ENCODE assay signal across 8 cellular contexts in the genomic region with DNA sequence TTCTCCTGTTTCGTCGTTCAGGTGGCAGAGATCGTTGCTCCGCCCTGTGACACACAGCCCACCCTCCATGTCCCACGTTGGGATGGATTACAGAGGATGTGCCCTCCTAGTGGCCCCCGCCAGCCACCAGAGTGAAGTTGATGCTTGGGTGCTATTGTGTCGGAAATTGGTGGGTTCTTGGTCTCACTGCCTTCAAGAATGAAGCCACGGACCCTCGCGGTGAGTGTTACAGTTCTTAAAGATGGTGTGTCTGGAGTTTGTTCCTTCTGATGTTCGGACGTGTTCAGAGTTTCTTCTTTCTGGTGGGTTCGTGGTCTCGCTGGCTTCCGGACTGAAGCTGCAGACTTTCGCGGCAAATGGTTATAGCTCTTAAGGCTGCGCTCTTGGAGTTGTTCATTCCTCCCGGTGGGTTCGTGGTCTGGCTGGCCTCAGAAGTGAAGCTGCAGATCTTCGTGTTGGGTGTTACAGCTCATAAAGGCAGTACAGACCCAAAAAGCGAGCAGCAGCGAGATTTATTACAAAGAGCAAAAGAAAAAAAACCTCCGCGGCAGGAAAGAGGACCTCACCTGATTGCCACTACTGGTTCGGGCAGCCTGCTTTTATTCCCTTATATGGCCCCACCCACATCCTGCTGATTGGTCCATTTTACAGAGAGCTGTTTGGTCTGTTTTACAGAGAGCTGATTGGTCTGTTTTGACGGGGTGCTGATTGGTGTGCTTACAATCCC.
A peak's percentile ranks its signal among the peaks of the same experiment; 100 is the strongest.
DNase-seq lines count a peak whose midpoint lies in the region; ATAC-seq, FAIRE-seq and TF ChIP-seq lines count a peak whose summit lies in the region.
"Not testable (repeated sequence)": the region's sequence is repeated elsewhere in the genome, so short reads cannot be mapped to it uniquely, and the experiment has no call there.

No MANE protein-coding gene starts in this region.

- intact Hi-C loops in endothelial cell of umbilical vein (cut with micrococcal nuclease): not testable (repeated sequence)

- not testable (repeated sequence) for H3K27ac ChIP-seq in BLaER1; endothelial cell of umbilical vein (ENCODE audit: insufficient read depth, low read depth, low read length)

- not testable (repeated sequence) for H3K4me3 Mint-ChIP-seq in nephron progenitor cell

- ATAC-seq in activated naive CD4-positive, alpha-beta T cell treated with anti-CD3 and anti-CD28 coated beads, Interleukin-2, amount 50 U/mL, for 72 hours: peak in 1 of 2 donors; percentile 61
- peak; percentile 65 for ATAC-seq in stimulated activated naive CD8-positive, alpha-beta T cell treated with anti-CD3 and anti-CD28 coated beads, Interleukin-15, Interleukin-2, amounts not matched to agents 100 U/mL and 50 U/mL, for 24 hours

- H3K79me2 ChIP-seq in endothelial cell of umbilical vein (ENCODE audit: control insufficient read depth, insufficient read depth, low read length): not testable (repeated sequence)

- not testable (repeated sequence) for H3K9ac ChIP-seq in BLaER1; endothelial cell of umbilical vein (replicated peaks; ENCODE audit: extremely low read depth, insufficient read depth, low read length)

- POLR2A ChIA-PET in endothelial cell of umbilical vein (lab: Charles Lee): not testable (repeated sequence)

- H3K4me3 ChIP-seq in BLaER1: peak overlapping the region; percentile 50
- H3K4me3 ChIP-seq in Jurkat, Clone E6-1 (ENCODE audit: low read length): peak overlapping the region; percentile 44
- not testable (repeated sequence) for H3K4me3 ChIP-seq in endothelial cell of umbilical vein (replicated peaks in 1 of 3; ENCODE audit: insufficient read depth in 1 of 3, low read depth in 1 of 3, low read length in 3 of 3)

- H3K4me1 ChIP-seq in BLaER1 (peaks cover 41% of the 10 kb centered on the region), endothelial cell of umbilical vein (ENCODE audit: control insufficient read depth, extremely low read depth, insufficient read depth, low read length) (peaks cover 21% of the 10 kb centered on the region)

- not testable (repeated sequence) for H4K20me1 ChIP-seq in BLaER1; endothelial cell of umbilical vein (replicated peaks; ENCODE audit: control insufficient read depth, extremely low read depth, insufficient read depth, low read length)

- not testable (repeated sequence) for TF ChIP-seq POLR2A in endothelial cell of umbilical vein (IDR thresholded peaks at IDR 0.05; ENCODE audit: low read depth, low read length)

- not testable (repeated sequence) for H3K27me3 ChIP-seq in BLaER1; endothelial cell of umbilical vein (ENCODE audit: control insufficient read depth in 2 of 2, insufficient read depth in 2 of 2, low read length in 2 of 2)

- peak overlapping the region; percentile 61 for H3K4me2 ChIP-seq in BLaER1
- not testable (repeated sequence) for H3K4me2 ChIP-seq in endothelial cell of umbilical vein (ENCODE audit: insufficient read depth, low read length)

- not testable (repeated sequence) for BruUV-seq in endothelial cell of umbilical vein (replicated peaks; lab: Mats Ljungman, UMichigan)

- TF ChIP-seq CTCF in endothelial cell of umbilical vein (IDR thresholded peaks at IDR 0.05; ENCODE audit: extremely low read depth in 1 of 2, insufficient read depth in 1 of 2, low read depth in 1 of 2, low read length in 2 of 2); nephron progenitor cell (IDR thresholded peaks at IDR 0.05): not testable (repeated sequence)

- peaks cover 67% of the 10 kb centered on the region for H3K4me1 Mint-ChIP-seq in nephron progenitor cell

- peak; percentile 55 for FAIRE-seq in endothelial cell of umbilical vein (lab: Jason Lieb, UNC)

- H3K36me3 Mint-ChIP-seq in activated naive CD4-positive, alpha-beta T cell treated with anti-CD3 and anti-CD28 coated beads, Interleukin-2, amount 50 U/mL, for 72 hours: peaks cover 8 to 32% of the 10 kb centered on the region in 2 donors
- peaks cover 41% of the 10 kb centered on the region for H3K36me3 Mint-ChIP-seq in nephron progenitor cell (ENCODE audit: low read depth)

- DNase-seq in Jurkat, Clone E6-1 (ENCODE audit: low read depth, low spot score): peak; percentile 65
- DNase-seq in activated CD4-positive, alpha-beta T cell treated with anti-CD3 and anti-CD28 coated beads for 48 hours: peak; percentile 38
- peak; percentile 43 for DNase-seq in activated T-cell treated with anti-CD3 and anti-CD28 coated beads, Interleukin-2, amount 50 U/mL, for 1 hour
- not testable (repeated sequence) for DNase-seq in activated naive CD4-positive, alpha-beta T cell treated with anti-CD3 and anti-CD28 coated beads, Interleukin-2, amount 50 U/mL, for 72 hours (ENCODE audit: low spot score in 2 of 2); endothelial cell of umbilical vein (ENCODE audit: low read depth, low spot score); nephron progenitor cell; stimulated activated naive CD8-positive, alpha-beta T cell treated with anti-CD3 and anti-CD28 coated beads, Interleukin-15, Interleukin-2, amounts not matched to agents 100 U/mL and 50 U/mL, for 24 hours

- CTCF ChIA-PET in endothelial cell of umbilical vein (lab: Charles Lee): not testable (repeated sequence)

- H3K9me3 Mint-ChIP-seq in activated naive CD4-positive, alpha-beta T cell treated with anti-CD3 and anti-CD28 coated beads, Interleukin-2, amount 50 U/mL, for 72 hours; nephron progenitor cell: not testable (repeated sequence)

- H3K36me3 ChIP-seq in BLaER1; endothelial cell of umbilical vein (ENCODE audit: control insufficient read depth in 2 of 2, extremely low read depth in 1 of 2, insufficient read depth in 2 of 2, low read length in 2 of 2): not testable (repeated sequence)

- not testable (repeated sequence) for H2AFZ ChIP-seq in endothelial cell of umbilical vein (ENCODE audit: low read depth, low read length)

- not testable (repeated sequence) for H3K9me3 ChIP-seq in BLaER1; endothelial cell of umbilical vein (replicated peaks; ENCODE audit: control insufficient read depth, insufficient read depth, low read length)

- not testable (repeated sequence) for H3K27me3 Mint-ChIP-seq in nephron progenitor cell (ENCODE audit: low read depth, poor library complexity)

- dilution Hi-C loops in endothelial cell of umbilical vein (cut with MboI; ENCODE audit: extremely low pct_ligation_motif_present, low sequenced_read_pairs): not testable (repeated sequence)

- H3K27ac Mint-ChIP-seq in activated naive CD4-positive, alpha-beta T cell treated with anti-CD3 and anti-CD28 coated beads, Interleukin-2, amount 50 U/mL, for 72 hours: peak overlapping the region; percentile 22 to 68
- H3K27ac Mint-ChIP-seq in nephron progenitor cell: peak overlapping the region; percentile 64

- not testable (repeated sequence) for H3K9me1 ChIP-seq in endothelial cell of umbilical vein (replicated peaks; ENCODE audit: control insufficient read depth, extremely low read depth, insufficient read depth, low read length)
